Comparison of ENCODE assay signal across 18 cellular contexts in the genomic region with DNA sequence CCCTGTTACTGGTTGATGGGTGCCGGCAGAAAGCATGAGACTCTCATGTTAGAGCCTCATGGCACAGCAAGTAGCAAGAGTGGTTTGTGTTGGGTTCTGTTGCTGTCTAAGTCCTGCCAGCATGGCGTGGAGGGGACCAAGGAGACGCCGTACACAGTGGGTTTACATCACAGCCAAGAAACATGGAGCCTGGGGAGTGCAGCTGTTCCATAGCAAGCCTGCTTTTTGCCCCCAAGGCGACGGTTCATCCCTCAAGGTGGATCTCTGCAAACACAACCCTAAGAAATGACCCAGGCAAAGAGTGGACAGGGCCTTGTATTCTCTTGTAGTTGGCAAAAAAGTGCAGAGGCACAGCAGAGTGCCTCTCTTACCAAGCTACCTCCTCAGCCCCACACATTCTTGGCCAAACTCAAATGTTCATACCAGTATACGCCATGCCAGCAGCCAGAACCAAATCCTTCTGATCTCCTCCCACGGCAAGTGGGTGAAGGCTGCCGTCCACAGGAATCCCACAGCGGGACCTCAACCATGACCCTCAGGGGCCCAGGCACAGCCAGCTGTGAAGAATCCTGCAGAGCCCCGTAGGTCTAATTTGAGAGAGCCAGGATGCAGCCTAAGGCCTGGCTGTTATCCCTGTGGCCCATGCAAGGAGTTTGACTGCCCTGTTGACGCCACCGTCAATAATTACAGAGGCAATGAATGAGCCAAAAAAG.
"Had no signal": no experiment of that assay in that cellular context is flagged by ENCODE, and none has a peak within 500 bp of the region (broad histone marks: within the 10 kb centered on the region; RNA-seq: fewer than 3 reads in every experiment).

No MANE protein-coding gene starts in this region.

- FAIRE-seq: pancreas had no signal

- H3K27ac ChIP-seq: colonic mucosa, hepatocyte, pancreas, skin epidermis, transverse colon, WERI-Rb-1 had no signal

- ATAC-seq: esophagus mucosa, pancreas had no signal

- H3K9me3 ChIP-seq: colonic mucosa, pancreas had no signal

- H3K4me3 ChIP-seq: colonic mucosa, hepatocyte, pancreas, skin epidermis, transverse colon had no signal

- H3K27me3 Mint-ChIP-seq: activated naive CD8-positive, alpha-beta T cell had no signal

- H3K27ac Mint-ChIP-seq: T-helper 1 cell treated with Interleukin-12 subunit alpha and Interleukin-12 subunit beta and Interleukin-4 antibody, amounts not matched to agents 30 μg/mL and 1 μg/mL, for 36 hours had no signal

- DNase-seq: activated CD4-positive, alpha-beta T cell treated with anti-CD3 and anti-CD28 coated beads for 48 hours; activated gamma-delta T cell treated with Interleukin-2 at 50 U/mL for 16 hours; amniotic stem cell; central memory CD4-positive, alpha-beta T cell; colonic mucosa; islet precursor cell; stimulated activated CD4-positive, alpha-beta T cell treated with anti-CD3 and anti-CD28 coated beads, Interleukin-15, amount 100 ng/mL, for 24 hours; stimulated activated CD4-positive, alpha-beta T cell treated with anti-CD3 and anti-CD28 coated beads, Interleukin-4, amount 100 ng/mL, for 1 hour; stimulated activated naive CD4-positive, alpha-beta T cell; substantia nigra; transverse colon; WERI-Rb-1 had no signal

- H3K36me3 ChIP-seq: colonic mucosa, pancreas, transverse colon, WERI-Rb-1 had no signal

- H3K4me3 Mint-ChIP-seq: activated naive CD8-positive, alpha-beta T cell; T-helper 1 cell treated with Interleukin-12 subunit alpha and Interleukin-12 subunit beta and Interleukin-4 antibody, amounts not matched to agents 30 μg/mL and 1 μg/mL, for 36 hours had no signal

- H3K4me1 ChIP-seq: colonic mucosa, pancreas, transverse colon had no signal

- H3K27me3 ChIP-seq: colonic mucosa, hepatocyte, pancreas, transverse colon had no signal
